ENCODE assay signal across 27 cellular contexts in genomic region chrX:88655460-88655859, GRCh38.
"Had no signal": no experiment of that assay in that cellular context is flagged by ENCODE, and none has a peak within 500 bp of the region (broad histone marks: within the 10 kb centered on the region; RNA-seq: fewer than 3 reads in every experiment).

No MANE protein-coding gene starts in this region.

- H3K36me3 Mint-ChIP-seq: mesothelial cell of epicardium; naive B cell; natural killer cell; neural progenitor cell; stimulated activated naive B cell treated with anti-CD40 and anti-IgM and Interleukin-4, amounts not matched to agents 10 μg/mL and 1 μg/mL and 100 μg/mL, for 72 hours had no signal

- H3K9me3 ChIP-seq: left ventricle myocardium inferior, neutrophil, right lobe of liver, stomach, testis, thyroid gland, transverse colon, vagina had no signal

- H3K27ac ChIP-seq: hepatocyte, left ventricle myocardium inferior, neural progenitor cell, neutrophil, right atrium auricular region, right lobe of liver, stomach, testis, thyroid gland, transverse colon, upper lobe of left lung, vagina had no signal

- H3K9me3 Mint-ChIP-seq: nephron progenitor cell had no signal

- H3K4me1 ChIP-seq: left ventricle myocardium inferior, neural progenitor cell, right atrium auricular region, right lobe of liver, stomach, testis, thyroid gland, transverse colon, upper lobe of left lung, vagina had no signal

- DNase-seq: left ventricle myocardium inferior; mesendoderm; naive B cell; natural killer cell; nephron progenitor cell; occipital lobe; right lobe of liver; stimulated activated CD4-positive, alpha-beta T cell treated with anti-CD3 and anti-CD28 coated beads, Interleukin-12 subunit alpha, Interleukin-12 subunit beta, amount 100 ng/mL, for 4 hours; stimulated activated CD4-positive, alpha-beta T cell treated with anti-CD3 and anti-CD28 coated beads, Interleukin-15, amount 100 ng/mL, for 24 hours; stimulated activated CD4-positive, alpha-beta T cell treated with anti-CD3 and anti-CD28 coated beads, Interleukin-2, amount 100 ng/mL, for 24 hours; stimulated activated CD4-positive, alpha-beta T cell treated with anti-CD3 and anti-CD28 coated beads, Interleukin-4, amount 100 ng/mL, for 1 hour; stimulated activated naive B cell treated with anti-CD40 and anti-IgM and Interleukin-4, amounts not matched to agents 10 μg/mL and 1 μg/mL and 100 μg/mL, for 72 hours; stimulated activated naive CD8-positive, alpha-beta T cell treated with anti-CD3 and anti-CD28 coated beads, Interleukin-15, Interleukin-2, amounts not matched to agents 100 U/mL and 50 U/mL, for 24 hours; stomach; testis; thyroid gland; transverse colon; upper lobe of left lung had no signal

- ATAC-seq: natural killer cell; right lobe of liver; stimulated activated naive B cell treated with anti-CD40 and anti-IgM and Interleukin-4, amounts not matched to agents 10 μg/mL and 1 μg/mL and 100 μg/mL, for 72 hours; stimulated activated naive CD8-positive, alpha-beta T cell treated with anti-CD3 and anti-CD28 coated beads, Interleukin-15, Interleukin-2, amounts not matched to agents 100 U/mL and 50 U/mL, for 24 hours had no signal

- H3K4me3 ChIP-seq: hepatocyte, left ventricle myocardium inferior, lung, neural progenitor cell, right atrium auricular region, right lobe of liver, stomach, testis, thyroid gland, transverse colon, upper lobe of left lung, vagina had no signal

- H3K27ac Mint-ChIP-seq: mesothelial cell of epicardium; naive B cell; natural killer cell; nephron progenitor cell; neural progenitor cell; progenitor cell of endocrine pancreas; stimulated activated naive B cell treated with anti-CD40 and anti-IgM and Interleukin-4, amounts not matched to agents 10 μg/mL and 1 μg/mL and 100 μg/mL, for 72 hours had no signal

- H3K27me3 ChIP-seq: hepatocyte, neural progenitor cell, neutrophil, right atrium auricular region, right lobe of liver, stomach, testis, thyroid gland, transverse colon, upper lobe of left lung, vagina had no signal

- FAIRE-seq: keratinocyte had no signal

- H3K36me3 ChIP-seq: left ventricle myocardium inferior, neural progenitor cell, neutrophil, right atrium auricular region, right lobe of liver, stomach, thyroid gland, transverse colon, upper lobe of left lung, vagina had no signal
